8 cellular contexts compared by ENCODE assay signal in the genomic region with DNA sequence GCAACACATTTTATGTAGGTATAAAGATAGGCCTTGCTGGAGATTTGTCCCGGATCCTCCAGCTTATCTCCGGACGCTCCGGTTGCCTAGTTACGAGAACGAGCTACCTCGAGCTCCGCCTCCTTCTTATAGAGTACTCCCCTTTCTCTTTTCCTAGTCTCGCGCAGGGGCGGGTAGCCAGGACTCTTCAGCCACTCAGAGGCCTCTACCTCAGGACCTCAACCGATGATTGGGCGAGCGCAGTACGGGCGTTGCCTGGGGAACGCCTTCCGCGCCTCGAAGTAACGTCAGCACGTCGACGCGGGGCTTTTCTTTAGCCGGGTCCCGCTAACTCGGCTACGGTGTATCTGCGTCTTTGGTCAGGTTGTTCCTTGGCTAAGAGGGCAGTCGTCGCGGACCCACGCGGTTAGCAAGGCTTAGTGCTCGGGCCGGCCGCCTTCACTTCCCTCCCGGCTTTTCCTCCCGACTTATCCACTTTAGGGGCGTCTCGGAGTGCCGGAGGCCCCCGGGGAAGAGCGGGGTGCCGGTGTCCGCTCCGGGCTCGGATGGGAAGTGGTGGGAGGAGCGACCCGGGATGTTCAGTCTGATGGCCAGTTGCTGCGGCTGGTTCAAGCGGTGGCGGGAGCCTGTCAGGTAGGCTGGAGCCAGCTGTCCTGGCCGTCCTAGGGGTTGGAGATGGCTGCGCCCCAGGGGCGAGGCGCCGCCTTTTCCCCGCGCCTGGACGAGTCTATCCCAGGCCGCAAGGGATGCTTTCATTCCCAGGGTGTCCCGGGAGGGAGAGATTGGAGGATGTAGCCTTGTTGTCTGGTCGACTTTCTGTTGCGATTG. TPM values are rescaled to one million over a fixed set of nuclear protein-coding genes. Genes with fewer than 3 reads are reported as not detected.
A peak's percentile ranks its signal among the peaks of the same experiment; 100 is the strongest.
DNase-seq lines count a peak whose midpoint lies in the region; ATAC-seq lines count a peak whose summit lies in the region.

A gene (plus strand): TSS at position 306 of the 828 bp plus-strand sequence. CDS start 269 bp downstream, at position 575.

- peak within 1 kb of the TSS; percentile 74 to 95 (median 90) for H3K4me3 Mint-ChIP-seq in CD8-positive, alpha-beta memory T cell

- peaks cover 0 to 1% (median 0%) of the 10 kb centered on the region in 3 donors for H3K36me3 Mint-ChIP-seq in CD8-positive, alpha-beta memory T cell

- POLR2A ChIA-PET in CD8-positive, alpha-beta memory T cell (lab: Charles Lee): interaction anchor here (1.1 kb wide), 1 partner anchor 83 kb away, joined by 9 read pairs; a partner anchor contains a TSS
- POLR2A ChIA-PET in activated CD8-positive, alpha-beta memory T cell treated with anti-CD3 and anti-CD28 coated beads for 36 hours (lab: Charles Lee): interaction anchor here (1.0 kb wide), 1 partner anchor 82 kb away, joined by 3 read pairs; a partner anchor contains a TSS

- H3K4me1 ChIP-seq in CD8-positive, alpha-beta memory T cell (ENCODE audit: insufficient read depth, low read length): peaks cover 10% of the 10 kb centered on the region

- H3K27me3 ChIP-seq in CD8-positive, alpha-beta memory T cell (ENCODE audit: insufficient read depth, low read length, poor library complexity, severe bottlenecking): no peaks in the 10 kb centered on the region

- H3K4me1 Mint-ChIP-seq in CD8-positive, alpha-beta memory T cell: peaks cover 23 to 43% (median 28%) of the 10 kb centered on the region in 3 donors

- no peaks in the 10 kb centered on the region for H3K36me3 ChIP-seq in CD8-positive, alpha-beta memory T cell (ENCODE audit: insufficient read depth, low read length)

- CTCF ChIA-PET in CD8-positive, alpha-beta memory T cell (lab: Charles Lee): interaction anchor here (0.7 to 1.7 kb wide), 4 partner anchors 9 to 83 kb away, joined by 3 to 7 read pairs (median 4); no protein-coding TSS in a partner anchor
- CTCF ChIA-PET in activated CD8-positive, alpha-beta memory T cell treated with anti-CD3 and anti-CD28 coated beads for 36 hours (lab: Charles Lee): interaction anchor here (1.1 to 1.5 kb wide), 2 partner anchors 15 to 86 kb away, joined by 3 to 5 read pairs; no protein-coding TSS in a partner anchor

- H3K27ac ChIP-seq in CD8-positive, alpha-beta memory T cell (ENCODE audit: low read depth, low read length): peak within 1 kb of the TSS; percentile 90

- DNase-seq in CD8-positive, alpha-beta memory T cell: peak; percentile 89 to 97 (median 93)
- DNase-seq in HS-5 (ENCODE audit: low read depth) (peak; percentile 94), lung microvascular endothelial cell (ENCODE audit: low read depth in 2 of 2) (peak; percentile 98 to 99)
- peak; percentile 93 for DNase-seq in NK-92 treated with Interleukin-12 subunit alpha and Interleukin-12 subunit beta, amount 100 ng/mL, for 24 hours (lab: John Stamatoyannopoulos, UW)
- peak; percentile 91 for DNase-seq in effector CD8-positive, alpha-beta T cell (lab: John Stamatoyannopoulos, UW)
- DNase-seq in stimulated activated CD4-positive, alpha-beta T cell treated with anti-CD3 and anti-CD28 coated beads, TNF-alpha, amount 100 ng/mL, for 48 hours (ENCODE audit: low read depth in 3 of 3): peak; percentile 84 to 91 (median 86)

- H3K9me3 Mint-ChIP-seq in CD8-positive, alpha-beta memory T cell: no peaks in the 10 kb centered on the region

- H3K27ac Mint-ChIP-seq in CD8-positive, alpha-beta memory T cell: peak within 1 kb of the TSS; percentile 71 to 98 (median 93)

- H3K4me3 ChIP-seq in CD8-positive, alpha-beta memory T cell (ENCODE audit: low read length): peak within 1 kb of the TSS; percentile 87

- no peaks in the 10 kb centered on the region for H3K9me3 ChIP-seq in CD8-positive, alpha-beta memory T cell (ENCODE audit: low read length)

- H3K27me3 Mint-ChIP-seq in CD8-positive, alpha-beta memory T cell: peaks cover 3 to 4% of the 10 kb centered on the region in 2 donors

- peak; percentile 100 for ATAC-seq in GM19468 (IDR thresholded peaks at IDR 0.05; ENCODE audit: extremely low read depth, unreplicated experiment)

RNA-seq across cellular contexts. Expression of the gene that starts here (rescaled TPM):
- 10 to 100 TPM; 13.7 to 18.0 TPM for total RNA-seq in CD8-positive, alpha-beta memory T cell
- 6.5 TPM for polyA plus RNA-seq in CD8-positive, alpha-beta memory T cell
- total RNA-seq in activated CD8-positive, alpha-beta memory T cell treated with anti-CD3 and anti-CD28 coated beads for 36 hours: 10 to 100 TPM; 15.3 to 15.6 TPM
- total RNA-seq in lung microvascular endothelial cell: 5.4 and 10.9 TPM in 2 replicates

Comparison
In these comparisons a context has a peak if more than half of its experiments do, and no peak if none do; other contexts are left out.
1. Peak in every context shown above with its lines: DNase-seq, ATAC-seq, H3K4me3 ChIP-seq and H3K27ac ChIP-seq.